8 cellular contexts compared by ENCODE assay signal in the genomic region with DNA sequence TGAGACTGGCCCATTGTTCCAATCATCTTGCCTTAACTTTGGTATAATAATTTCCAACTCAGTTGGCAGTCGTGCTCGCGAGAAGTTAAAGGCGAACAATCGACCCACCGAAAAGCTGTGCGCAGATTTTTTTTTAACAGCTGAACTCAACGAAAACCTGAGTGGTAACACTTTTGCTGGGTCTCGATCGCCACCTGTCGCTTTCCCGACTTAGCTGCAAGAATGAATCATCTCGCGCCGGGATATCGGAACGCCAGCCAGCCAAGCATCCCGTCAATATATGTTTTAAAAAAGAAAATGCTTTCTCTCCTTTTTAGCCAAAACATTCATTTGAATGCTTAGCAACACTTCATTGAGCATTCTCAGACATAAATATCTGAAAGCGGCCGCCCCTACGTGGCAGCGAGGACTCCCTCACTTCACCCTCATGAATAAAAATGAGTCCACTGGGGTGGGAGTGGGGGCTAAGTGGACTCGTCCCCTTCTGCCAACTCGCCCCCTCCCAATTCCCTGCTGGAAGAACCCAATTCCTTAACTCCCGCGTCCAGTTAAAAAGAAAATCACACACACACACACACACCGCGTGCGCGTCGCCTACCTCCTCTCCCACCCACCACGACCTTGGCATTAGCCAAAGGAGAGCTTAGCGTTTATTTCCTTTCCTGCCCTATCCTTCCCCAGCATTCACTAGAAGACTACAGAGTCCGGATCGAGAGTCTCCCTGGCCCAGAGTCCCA. TPM values are rescaled to one million over a fixed set of nuclear protein-coding genes. Genes with fewer than 3 reads are reported as not detected.
A peak's percentile ranks its signal among the peaks of the same experiment; 100 is the strongest.
DNase-seq lines count a peak whose midpoint lies in the region; ATAC-seq and TF ChIP-seq lines count a peak whose summit lies in the region.

No MANE protein-coding gene starts in this region.

- POLR2A ChIA-PET in CD4-positive, alpha-beta memory T cell (lab: Charles Lee; ENCODE audit: partially characterized antibody) = no interaction called here

- TF ChIP-seq CTCF in cardiac muscle cell (IDR thresholded peaks at IDR 0.05; ENCODE audit: low read depth, low read length) = peak; percentile 82

- H3K27ac Mint-ChIP-seq in CD4-positive, alpha-beta memory T cell = no peak overlapping the region

- peaks cover 50% of the 10 kb centered on the region for H3K4me1 ChIP-seq in CD4-positive, alpha-beta memory T cell (ENCODE audit: insufficient read depth, low read length)
- H3K4me1 ChIP-seq in HAP-1 (peaks cover 6% of the 10 kb centered on the region), adipocyte (ENCODE audit: control insufficient read depth, insufficient read depth, low read length) (peaks cover 68% of the 10 kb centered on the region), cardiac muscle cell (ENCODE audit: low read depth) (no peaks in the 10 kb centered on the region)

- peak overlapping the region; percentile 72 to 91 (median 80) for H3K4me3 Mint-ChIP-seq in CD4-positive, alpha-beta memory T cell

- no peaks in the 10 kb centered on the region for H3K36me3 Mint-ChIP-seq in CD4-positive, alpha-beta memory T cell

- peaks cover 35 to 65% (median 50%) of the 10 kb centered on the region in 4 donors for H3K4me1 Mint-ChIP-seq in CD4-positive, alpha-beta memory T cell

- H3K27me3 ChIP-seq in CD4-positive, alpha-beta memory T cell (ENCODE audit: insufficient read depth, low read length) = peaks cover 39% of the 10 kb centered on the region
- H3K27me3 ChIP-seq in HAP-1 (ENCODE audit: low read depth) = peaks cover 78% of the 10 kb centered on the region
- no peaks in the 10 kb centered on the region for H3K27me3 ChIP-seq in adipocyte (replicated peaks; ENCODE audit: control insufficient read depth, insufficient read depth, low read length)
- peaks cover 100% of the 10 kb centered on the region for H3K27me3 ChIP-seq in cardiac muscle cell

- CTCF ChIA-PET in CD4-positive, alpha-beta memory T cell (lab: Charles Lee; ENCODE audit: partially characterized antibody) = interaction anchor here (0.9 to 10.7 kb wide), 7 partner anchors 13 to 1527 kb away, joined by 3 to 281 read pairs (median 5); no protein-coding TSS in a partner anchor

- H3K36me3 ChIP-seq in CD4-positive, alpha-beta memory T cell (ENCODE audit: insufficient read depth, low read length) = no peaks in the 10 kb centered on the region
- H3K36me3 ChIP-seq in HAP-1 (replicated peaks) = no peaks in the 10 kb centered on the region
- no peaks in the 10 kb centered on the region for H3K36me3 ChIP-seq in adipocyte (ENCODE audit: control insufficient read depth, insufficient read depth, low read length, severe bottlenecking)
- H3K36me3 ChIP-seq in cardiac muscle cell = no peaks in the 10 kb centered on the region

- peak in 2 of 5 donors; percentile 17 to 34 for DNase-seq in CD4-positive, alpha-beta memory T cell
- DNase-seq in HAP-1 (ENCODE audit: low spot score in 2 of 2) (peak; percentile 69 to 80), NCI-H748 (lab: John Stamatoyannopoulos, UW; ENCODE audit: unreplicated experiment) (peak; percentile 69), adipocyte (ENCODE audit: low read depth) (peak; percentile 96), cardiac muscle cell (ENCODE audit: low read depth in 1 of 2, low spot score in 1 of 2) (peak; percentile 83 to 97), occipital lobe (lab: John Stamatoyannopoulos, UW) (peak; percentile 56)

- H3K9ac ChIP-seq in adipocyte (ENCODE audit: low read length) = peak overlapping the region; percentile 94

- H3K27ac ChIP-seq in CD4-positive, alpha-beta memory T cell (ENCODE audit: low read depth, low read length) = no peak overlapping the region
- H3K27ac ChIP-seq in cardiac muscle cell = no peak overlapping the region

- intact Hi-C loops in CD4-positive, alpha-beta memory T cell (cut with micrococcal nuclease) = loop anchor here (1.0 kb wide), 1 partner anchor 1349 kb away; no protein-coding TSS in a partner anchor

- peaks cover 66 to 72% of the 10 kb centered on the region in 2 donors for H3K27me3 Mint-ChIP-seq in CD4-positive, alpha-beta memory T cell

- peaks cover 0 to 2% (median 0%) of the 10 kb centered on the region in 8 donors for H3K9me3 Mint-ChIP-seq in CD4-positive, alpha-beta memory T cell

- no peak for ATAC-seq in GM18519 (IDR thresholded peaks at IDR 0.05; ENCODE audit: low FRiP score, unreplicated experiment)
- ATAC-seq in HG03432 (IDR thresholded peaks at IDR 0.05; ENCODE audit: unreplicated experiment) = no peak

- no peaks in the 10 kb centered on the region for H3K9me3 ChIP-seq in CD4-positive, alpha-beta memory T cell (ENCODE audit: control insufficient read depth in 1 of 2, low read length in 2 of 2)
- no peaks in the 10 kb centered on the region for H3K9me3 ChIP-seq in HAP-1
- H3K9me3 ChIP-seq in adipocyte (ENCODE audit: control insufficient read depth, low read length) = no peaks in the 10 kb centered on the region
- no peaks in the 10 kb centered on the region for H3K9me3 ChIP-seq in cardiac muscle cell (ENCODE audit: low read depth)

- no peak overlapping the region for H3K4me3 ChIP-seq in CD4-positive, alpha-beta memory T cell (ENCODE audit: low read length in 2 of 2)
- H3K4me3 ChIP-seq in HAP-1 (no peak overlapping the region), adipocyte (ENCODE audit: low read length) (peak overlapping the region; percentile 91), cardiac muscle cell (peak overlapping the region; percentile 17)

- in situ Hi-C loops in HAP-1 (cut with MboI; ENCODE audit: low sequenced_read_pairs) = loop anchor here (25.0 kb wide), 2 partner anchors 1342 to 1467 kb away; no protein-coding TSS in a partner anchor

RNA-seq across cellular contexts. Expression of a gene that starts 1.5 kb away (rescaled TPM):
- not detected for total RNA-seq in CD4-positive, alpha-beta memory T cell
- not detected for polyA plus RNA-seq in CD4-positive, alpha-beta memory T cell
- total RNA-seq in cardiac muscle cell (0.66 and 3.4 TPM in 2 replicates), occipital lobe (36.2 TPM)
- polyA plus RNA-seq in cardiac muscle cell = 0.32 and 0.59 TPM in 2 replicates

RNA-seq across cellular contexts. Expression of a gene that starts 39.2 kb away (rescaled TPM):
- total RNA-seq in CD4-positive, alpha-beta memory T cell = 100 to 1,000 TPM; 188 to 201 TPM
- 1,000 to 10,000 TPM in 1 of 2 donors, 100 to 1,000 TPM in 1; 809 to 1,007 TPM for polyA plus RNA-seq in CD4-positive, alpha-beta memory T cell
- total RNA-seq in cardiac muscle cell (184 and 768 TPM in 2 replicates), occipital lobe (129 TPM)
- 984 and 1,135 TPM in 2 replicates for polyA plus RNA-seq in cardiac muscle cell

Comparison
In these comparisons a context has a peak if more than half of its experiments do, and no peak if none do; other contexts are left out.
1. H3K4me3 ChIP-seq: peak in adipocyte (single experiment) and cardiac muscle cell (single experiment); none in CD4-positive, alpha-beta memory T cell (0 of 2) and HAP-1 (single experiment).